In genomic region chr20:50321797-50322480, GRCh38 we compare ENCODE assay signal across 9 cellular contexts.
DNase-seq lines count a peak whose midpoint lies in the region; ATAC-seq and TF ChIP-seq lines count a peak whose summit lies in the region.
"Had no signal": no experiment of that assay in that cellular context is flagged by ENCODE, and none has a peak within 500 bp of the region (broad histone marks: within the 10 kb centered on the region; RNA-seq: fewer than 3 reads in every experiment).

No MANE protein-coding gene starts in this region.

- H3K36me3 ChIP-seq in SJSA1 (no peaks in the 10 kb centered on the region), upper lobe of right lung (no peaks in the 10 kb centered on the region)
- H3K36me3 ChIP-seq in effector memory CD4-positive, alpha-beta T cell (ENCODE audit: control insufficient read depth, insufficient read depth, low read length), result no peaks in the 10 kb centered on the region

- no peaks in the 10 kb centered on the region for H3K27me3 ChIP-seq in SJSA1 (replicated peaks)
- no peaks in the 10 kb centered on the region for H3K27me3 ChIP-seq in upper lobe of right lung
- no peaks in the 10 kb centered on the region for H3K27me3 ChIP-seq in effector memory CD4-positive, alpha-beta T cell (replicated peaks; ENCODE audit: control insufficient read depth, insufficient read depth, low read length, poor library complexity, severe bottlenecking)

- no peaks in the 10 kb centered on the region; the same call in 1 of the 2 replicates for H3K9me3 ChIP-seq in SJSA1 (replicated peaks)
- H3K9me3 ChIP-seq in upper lobe of right lung, result no peaks in the 10 kb centered on the region
- no peaks in the 10 kb centered on the region for H3K9me3 ChIP-seq in effector memory CD4-positive, alpha-beta T cell (ENCODE audit: control insufficient read depth, low read length)

- H3K27ac ChIP-seq in SJSA1 (peak overlapping the region; percentile 30; the same call in 1 of the 2 replicates), epithelial cell of prostate (peak overlapping the region; percentile 79), upper lobe of right lung (peak overlapping the region; percentile 85)
- no peak overlapping the region for H3K27ac ChIP-seq in effector memory CD4-positive, alpha-beta T cell (ENCODE audit: insufficient read depth, low read length, poor library complexity, severe bottlenecking)

- TF ChIP-seq CTCF in upper lobe of right lung (IDR thresholded peaks at IDR 0.05), result no peak

- peak; percentile 67 for ATAC-seq in upper lobe of right lung

- DNase-seq in SJSA1 (ENCODE audit: low read depth in 1 of 2, low spot score in 2 of 2) (no peak), epithelial cell of prostate (ENCODE audit: low read depth, low spot score) (no peak), myocyte (ENCODE audit: low read depth) (peak; percentile 19), upper lobe of right lung (peak; percentile 83), NCI-H1417 (lab: John Stamatoyannopoulos, UW) (no peak), OCI-M1 (lab: John Stamatoyannopoulos, UW) (no peak)
- DNase-seq in effector memory CD4-positive, alpha-beta T cell, result no peak
- DNase-seq: midbrain, NCI-H146 had no signal

- intact Hi-C loops in upper lobe of right lung (cut with DNase I), result no loop called here

- no peak overlapping the region for H3K4me3 ChIP-seq in SJSA1
- no peak overlapping the region for H3K4me3 ChIP-seq in upper lobe of right lung
- H3K4me3 ChIP-seq in effector memory CD4-positive, alpha-beta T cell (ENCODE audit: insufficient read depth, low read depth, low read length, poor library complexity, severe bottlenecking), result no peak overlapping the region

- H3K4me1 ChIP-seq in SJSA1 (replicated peaks) (peaks cover 37% of the 10 kb centered on the region), upper lobe of right lung (peaks cover 33% of the 10 kb centered on the region)
- H3K4me1 ChIP-seq in effector memory CD4-positive, alpha-beta T cell (ENCODE audit: control insufficient read depth, insufficient read depth, low read length, poor library complexity, severe bottlenecking), result no peaks in the 10 kb centered on the region

Comparison
In these comparisons a context has a peak if more than half of its experiments do, and no peak if none do; other contexts are left out.
1. DNase-seq: peak in myocyte (single experiment) and upper lobe of right lung (single experiment); none in SJSA1 (0 of 2), epithelial cell of prostate (single experiment), effector memory CD4-positive, alpha-beta T cell (0 of 3), NCI-H1417 (0 of 3) and OCI-M1 (single experiment).